ENCODE assay signal across 9 cellular contexts in the genomic region with DNA sequence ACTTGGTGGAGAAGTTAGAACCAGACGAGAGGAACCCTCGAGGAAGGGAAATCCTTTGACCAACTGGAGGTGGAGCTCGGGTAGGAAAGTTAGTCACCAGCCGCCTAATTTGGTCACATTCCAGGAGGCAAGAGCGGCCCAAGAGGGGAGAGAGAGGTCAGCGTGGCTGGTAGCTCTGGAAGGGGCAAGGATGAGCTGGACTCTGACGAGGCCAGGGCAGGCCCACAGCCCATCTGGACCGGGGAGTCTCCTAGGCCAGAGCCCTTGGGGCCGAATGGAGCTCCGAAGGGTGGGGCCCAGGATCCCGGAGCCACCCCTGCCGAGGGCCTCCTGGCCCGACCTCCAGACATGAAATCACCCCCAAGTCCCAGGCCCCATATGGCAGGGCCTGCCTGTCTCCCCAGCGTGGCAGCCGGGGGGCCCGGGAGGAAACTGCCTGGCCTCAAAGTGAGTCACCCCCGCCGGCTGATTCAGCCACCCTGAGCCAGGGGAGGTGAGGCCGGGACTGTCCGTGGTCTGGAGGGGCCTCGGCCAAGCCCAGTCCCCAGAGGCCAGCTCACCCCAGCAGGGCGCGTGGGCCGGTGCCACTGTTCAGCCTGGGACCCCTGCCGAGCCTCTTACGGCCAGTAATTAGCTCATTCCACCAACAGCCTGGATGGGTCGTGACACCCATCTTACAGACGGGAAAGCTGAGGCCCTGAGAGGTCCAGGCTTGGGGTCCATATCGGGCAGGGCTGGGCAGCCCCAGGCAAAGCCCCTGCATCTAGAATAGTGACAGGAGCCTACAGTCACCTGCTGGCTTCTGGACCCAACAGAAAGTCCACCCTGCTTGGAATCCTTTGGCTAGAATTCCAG. TPM values are rescaled to one million over a fixed set of nuclear protein-coding genes. Genes with fewer than 3 reads are reported as not detected.
DNase-seq lines count a peak whose midpoint lies in the region; ATAC-seq, FAIRE-seq and TF ChIP-seq lines count a peak whose summit lies in the region.
"Had no signal": no experiment of that assay in that cellular context is flagged by ENCODE, and none has a peak within 500 bp of the region (broad histone marks: within the 10 kb centered on the region; RNA-seq: fewer than 3 reads in every experiment).

No MANE protein-coding gene starts in this region.

- H3K36me3 ChIP-seq in ACC112 (ENCODE audit: insufficient read depth, low read length) (no peaks in the 10 kb centered on the region), esophagus squamous epithelium (no peaks in the 10 kb centered on the region)

- no peak for FAIRE-seq in H54 (lab: Jason Lieb, UNC)

- peak overlapping the region; percentile 50 for H3K4me3 ChIP-seq in ACC112 (ENCODE audit: low read depth, low read length)
- no peak overlapping the region for H3K4me3 ChIP-seq in esophagus squamous epithelium
- H3K4me3 ChIP-seq: skin epidermis had no signal

- peak overlapping the region; percentile 87 for H3K27ac ChIP-seq in ACC112 (ENCODE audit: low read depth, low read length)
- peak overlapping the region in 2 of 4 donors; percentile 56 to 60 for H3K27ac ChIP-seq in esophagus squamous epithelium

- H3K79me2 ChIP-seq in ACC112 (ENCODE audit: control insufficient read depth, insufficient read depth, low read length, unreplicated experiment): no peaks in the 10 kb centered on the region

- WGBS in esophagus squamous epithelium, 2 donors: 14 to 45% methylated on average over 4 to 6 of the region's 29 CpGs

- peak; percentile 100 for DNase-seq in H54 (ENCODE audit: insufficient read length, low spot score)
- peak; percentile 91 for DNase-seq in astrocyte of the hippocampus (ENCODE audit: low read depth, low spot score)
- DNase-seq in kidney tubule cell (ENCODE audit: low spot score): peak; percentile 97
- DNase-seq in NCI-H510A treated with DMSO at 0.1 percent for 48 hours (lab: John Stamatoyannopoulos, UW): no peak
- DNase-seq in medulla oblongata (ENCODE audit: extremely low spot score): no peak
- no peak for DNase-seq in esophagus squamous epithelium (lab: John Stamatoyannopoulos, UW)

- TF ChIP-seq POLR2A in H54 (IDR thresholded peaks at IDR 0.05; ENCODE audit: low read depth, low read length) (peak; percentile 42; the same call in 1 of the 2 replicates), esophagus squamous epithelium (IDR thresholded peaks at IDR 0.05) (no peak)

- H3K27me3 ChIP-seq in ACC112 (ENCODE audit: insufficient read depth, low read length) (no peaks in the 10 kb centered on the region), esophagus squamous epithelium (no peaks in the 10 kb centered on the region)

- peak overlapping the region; percentile 49 for H2AFZ ChIP-seq in ACC112 (ENCODE audit: low read length, unreplicated experiment)

- ATAC-seq in HG02763 (IDR thresholded peaks at IDR 0.05; ENCODE audit: unreplicated experiment): no peak

- H3K4me1 ChIP-seq in ACC112 (ENCODE audit: control insufficient read depth, insufficient read depth, low read length, unreplicated experiment) (peaks cover 31% of the 10 kb centered on the region), esophagus squamous epithelium (peaks cover 25 to 39% (median 30%) of the 10 kb centered on the region in 3 donors)

- intact Hi-C loops in esophagus squamous epithelium (cut with DNase I): loop anchor here (10.0 kb wide), 1 partner anchor 192 kb away; no protein-coding TSS in a partner anchor

- no peak for TF ChIP-seq CTCF in esophagus squamous epithelium (IDR thresholded peaks at IDR 0.05)

- peaks cover 0 to 4% (median 0%) of the 10 kb centered on the region in 3 donors for H3K9me3 ChIP-seq in esophagus squamous epithelium

RNA-seq across cellular contexts. Expression of gene PDGFA, which starts 23.5 kb away (rescaled TPM):
- 10 to 100 TPM in 2 of 4 donors, 1 to 10 TPM in 2; 5.1 to 13.5 (median 8.5) TPM for total RNA-seq in esophagus squamous epithelium

Comparison
In these comparisons a context has a peak if more than half of its experiments do, and no peak if none do; other contexts are left out.
1. DNase-seq: peak in H54 (single experiment), astrocyte of the hippocampus (single experiment) and kidney tubule cell (single experiment); none in NCI-H510A treated with DMSO at 0.1 percent for 48 hours (single experiment), medulla oblongata (single experiment) and esophagus squamous epithelium (single experiment).